In genomic region chr5:181200816-181201215, GRCh38 we compare ENCODE assay signal across 25 cellular contexts. TPM values are rescaled to one million over a fixed set of nuclear protein-coding genes. Genes with fewer than 3 reads are reported as not detected.
DNase-seq lines count a peak whose midpoint lies in the region; ATAC-seq, FAIRE-seq and TF ChIP-seq lines count a peak whose summit lies in the region.
"Had no signal": no experiment of that assay in that cellular context is flagged by ENCODE, and none has a peak within 500 bp of the region (broad histone marks: within the 10 kb centered on the region; RNA-seq: fewer than 3 reads in every experiment).

No MANE protein-coding gene starts in this region.

- H3K79me2 ChIP-seq in H9 (ENCODE audit: insufficient read depth, low read length) (no peaks in the 10 kb centered on the region), osteoblast (ENCODE audit: insufficient read depth, low read length) (no peaks in the 10 kb centered on the region), HepG2 (ENCODE audit: insufficient read depth, low read length) (no peaks in the 10 kb centered on the region)

- H3K23me2 ChIP-seq in H9 (ENCODE audit: insufficient read length, low read depth, low read length, poor library complexity, severe bottlenecking), result peaks cover 18% of the 10 kb centered on the region

- H2AFZ ChIP-seq in H9 (ENCODE audit: low read length) (no peak overlapping the region), osteoblast (ENCODE audit: low read length) (no peak overlapping the region), HepG2 (ENCODE audit: low read length) (no peak overlapping the region)

- no peak for TF ChIP-seq EP300 in HepG2 (IDR thresholded peaks at IDR 0.05; ENCODE audit: low read depth in 2 of 2, low read length in 2 of 2)
- no peak for TF ChIP-seq EP300 in HepG2 (CRISPR knock-in tag; IDR thresholded peaks at IDR 0.05; ENCODE audit: borderline replicate concordance)

- H3K56ac ChIP-seq in H9 (ENCODE audit: insufficient read length, low read depth, low read length), result no peak overlapping the region

- H3K4me1 Mint-ChIP-seq in H9 (peaks cover 51 to 55% of the 10 kb centered on the region in 2 experiments), WTC11 (peaks cover 56% of the 10 kb centered on the region)

- in situ Hi-C loops in HepG2 (cut with HindIII; ENCODE audit: extremely low pct_ligation_motif_present, low pct_unique_long_range_greater_than_20kb), result no loop called here

- TF ChIP-seq RAD21 in HepG2 (CRISPR knock-in tag; IDR thresholded peaks at IDR 0.05), result no peak

- no peak overlapping the region for H4K5ac ChIP-seq in H9 (ENCODE audit: insufficient read length, low read depth, low read length)

- H3K23ac ChIP-seq in H9 (ENCODE audit: insufficient read length, low read depth, low read length), result no peak overlapping the region

- TF ChIP-seq POLR2A in HepG2 (IDR thresholded peaks at IDR 0.05; ENCODE audit: insufficient read depth in 1 of 2, low read depth in 2 of 2, low read length in 2 of 2) (no peak), right lobe of liver (IDR thresholded peaks at IDR 0.05) (no peak)

- H3K4me1 ChIP-seq in H9 (ENCODE audit: insufficient read depth, low read length) (peaks cover 10% of the 10 kb centered on the region; the same call in 1 of the 2 replicates), osteoblast (ENCODE audit: insufficient read depth, low read length) (peaks cover 3% of the 10 kb centered on the region), HepG2 (ENCODE audit: insufficient read depth, low read length) (peaks cover 36% of the 10 kb centered on the region), right lobe of liver (peaks cover 0 to 25% (median 5%) of the 10 kb centered on the region in 4 donors)

- H4K8ac ChIP-seq in H9 (replicated peaks; ENCODE audit: insufficient read length, low read depth, low read length), result no peak overlapping the region

- CTCF ChIA-PET in WTC11 (lab: Charles Lee), result no interaction called here
- CTCF ChIA-PET in HepG2 (lab: Yijun Ruan, JAX; ENCODE audit: low intra/inter-chr PET ratio, low total read pairs), result no interaction called here

- H3K9ac ChIP-seq in H9 (ENCODE audit: extremely low read depth, insufficient read length, low read length), result no peak overlapping the region
- H3K9ac ChIP-seq in HepG2 (ENCODE audit: insufficient read depth, low read depth, low read length), result no peak overlapping the region
- H3K9ac ChIP-seq: BLaER1 treated with 17β-estradiol and CSF1 and Interleukin-3, amounts not matched to agents 10 nM and 100 nM had no signal

- no peaks in the 10 kb centered on the region for H3K79me1 ChIP-seq in H9 (ENCODE audit: insufficient read depth, low read depth, low read length, poor library complexity, severe bottlenecking)

- DNase-seq in H9, result peak; percentile 59
- DNase-seq in WTC11 (ENCODE audit: low spot score), result peak; percentile 25
- peak; percentile 69 for DNase-seq in osteoblast (ENCODE audit: insufficient read length, low spot score, missing footprints)
- no peak for DNase-seq in SHP77 (lab: John Stamatoyannopoulos, UW)
- DNase-seq in HepG2 (ENCODE audit: low spot score), result no peak
- no peak for DNase-seq in right lobe of liver
- DNase-seq: CD8-positive, alpha-beta T cell; DMS153; IMR-90; Kasumi-1; NCI-H1417; NCI-H1694 treated with DMSO at 0.1 percent for 48 hours; NCI-H446; NCI-H526; OCI-M1; T-helper 1 cell had no signal

- H2BK120ac ChIP-seq in H9 (ENCODE audit: low read depth, low read length, poor library complexity, severe bottlenecking), result no peak overlapping the region

- no peak overlapping the region for H2BK5ac ChIP-seq in H9 (ENCODE audit: insufficient read length, low read length)

- no peak overlapping the region for H2AK5ac ChIP-seq in H9 (ENCODE audit: insufficient read length, low read length)

- H3K4me3 Mint-ChIP-seq in H9 (no peak overlapping the region; a peak in 1 of 5 replicates), WTC11 (no peak overlapping the region)
- H3K4me3 Mint-ChIP-seq: CD8-positive, alpha-beta T cell had no signal

- no peak overlapping the region for H3K27ac Mint-ChIP-seq in H9
- H3K27ac Mint-ChIP-seq in WTC11, result no peak overlapping the region
- H3K27ac Mint-ChIP-seq: CD8-positive, alpha-beta T cell had no signal

- ATAC-seq in WTC11 (no peak), HepG2 (no peak), GM19395 (IDR thresholded peaks at IDR 0.05; ENCODE audit: unreplicated experiment) (no peak), right lobe of liver (no peak)
- ATAC-seq: CD8-positive, alpha-beta T cell had no signal

- no peak overlapping the region for H4K91ac ChIP-seq in H9 (ENCODE audit: insufficient read length, low read depth, low read length)

- H3K4me3 ChIP-seq in osteoblast (ENCODE audit: insufficient read depth, low read length) (no peak overlapping the region), HepG2 (replicated peaks in 1 of 3; ENCODE audit: insufficient read depth in 1 of 3, low read depth in 2 of 3, low read length in 3 of 3) (no peak overlapping the region), right lobe of liver (no peak overlapping the region)
- H3K4me3 ChIP-seq: BLaER1 treated with 17β-estradiol and CSF1 and Interleukin-3, amounts not matched to agents 10 nM and 100 nM; SJSA1 had no signal

- no peak overlapping the region for H3K14ac ChIP-seq in H9 (ENCODE audit: insufficient read depth, low read length)

- POLR2A ChIA-PET in WTC11 (lab: Charles Lee), result no interaction called here
- POLR2A ChIA-PET in HepG2 (lab: Yijun Ruan, JAX), result interaction anchor here (1.4 to 7.4 kb wide), 2 partner anchors 9 kb away, joined by 6 to 104 read pairs; no protein-coding TSS in a partner anchor

- H3K27ac ChIP-seq in H9 (ENCODE audit: insufficient read length, low read depth, low read length) (no peak overlapping the region), osteoblast (ENCODE audit: low read depth, low read length) (no peak overlapping the region), HepG2 (ENCODE audit: extremely low read length, insufficient read depth, low read length) (no peak overlapping the region), right lobe of liver (no peak overlapping the region)
- H3K27ac ChIP-seq: BLaER1 treated with 17β-estradiol and CSF1 and Interleukin-3, amounts not matched to agents 10 nM and 100 nM; SJSA1 had no signal

- H3K18ac ChIP-seq in H9 (ENCODE audit: insufficient read length, low read depth, low read length), result no peak overlapping the region

- H3K36me3 ChIP-seq in osteoblast (ENCODE audit: insufficient read depth, low read length) (no peaks in the 10 kb centered on the region), HepG2 (replicated peaks in 1 of 2; ENCODE audit: control insufficient read depth in 1 of 2, insufficient read depth in 2 of 2, low read length in 2 of 2) (no peaks in the 10 kb centered on the region), right lobe of liver (no peaks in the 10 kb centered on the region)
- H3K36me3 ChIP-seq: BLaER1 treated with 17β-estradiol and CSF1 and Interleukin-3, amounts not matched to agents 10 nM and 100 nM had no signal

- BruUV-seq in HepG2 (replicated peaks; lab: Mats Ljungman, UMichigan), result no TSS peak

- FAIRE-seq in HepG2 (lab: Jason Lieb, UNC), result no peak
- FAIRE-seq: G401.6, GM12892, GM18507, HTR-8/SVneo, RCC 7860 had no signal

- no peak overlapping the region for H3K4ac ChIP-seq in H9 (ENCODE audit: low read depth, low read length)

- H2BK15ac ChIP-seq in H9 (ENCODE audit: low read depth, low read length), result no peak overlapping the region

- H4K20me1 ChIP-seq in H9 (ENCODE audit: control insufficient read depth, insufficient read depth, insufficient read length), result no peaks in the 10 kb centered on the region
- no peaks in the 10 kb centered on the region for H4K20me1 ChIP-seq in osteoblast (ENCODE audit: insufficient read depth, low read length)
- no peaks in the 10 kb centered on the region for H4K20me1 ChIP-seq in HepG2 (ENCODE audit: insufficient read depth, low read length)

- peaks cover 22% of the 10 kb centered on the region; the same call in 1 of the 2 replicates for H3K27me3 ChIP-seq in H9 (ENCODE audit: insufficient read depth, low read length)
- peaks cover 4% of the 10 kb centered on the region for H3K27me3 ChIP-seq in osteoblast (ENCODE audit: insufficient read depth, low read length)
- peaks cover 7 to 82% of the 10 kb centered on the region in 2 experiments for H3K27me3 ChIP-seq in HepG2 (ENCODE audit: control insufficient read depth in 1 of 2, insufficient read depth in 2 of 2, low read length in 2 of 2)
- H3K27me3 ChIP-seq in right lobe of liver, result no peaks in the 10 kb centered on the region
- H3K27me3 ChIP-seq: SJSA1 had no signal

- no peaks in the 10 kb centered on the region for H3K9me3 ChIP-seq in H9 (ENCODE audit: control insufficient read depth, low read depth, low read length)
- H3K9me3 ChIP-seq in osteoblast (ENCODE audit: low read depth, low read length), result no peaks in the 10 kb centered on the region
- no peaks in the 10 kb centered on the region for H3K9me3 ChIP-seq in HepG2 (ENCODE audit: low read length)
- no peaks in the 10 kb centered on the region for H3K9me3 ChIP-seq in right lobe of liver
- H3K9me3 ChIP-seq: BLaER1 treated with 17β-estradiol and CSF1 and Interleukin-3, amounts not matched to agents 10 nM and 100 nM; SJSA1 had no signal

- H3K4me2 ChIP-seq in H9 (ENCODE audit: insufficient read depth, insufficient read length, low read length), result no peak overlapping the region
- no peak overlapping the region for H3K4me2 ChIP-seq in osteoblast (ENCODE audit: insufficient read depth, low read length)
- no peak overlapping the region for H3K4me2 ChIP-seq in HepG2 (ENCODE audit: low read depth, low read length)

- WGBS in H9 (ENCODE audit: extremely low coverage, insufficient read length, low lambda C conversion rate), result no CpG with 5 or more reads among the region's 4 CpGs
- WGBS in HepG2 (ENCODE audit: low lambda C conversion rate), result 18% methylated on average over 4 of the region's 4 CpGs
- 76% methylated on average over 2 of the region's 4 CpGs for WGBS in right lobe of liver (ENCODE audit: insufficient coverage, low coverage, low lambda C conversion rate, missing lambda C conversion rate)

- H3K9me3 Mint-ChIP-seq in H9, result peaks cover 2 to 3% of the 10 kb centered on the region in 2 experiments; a peak in 3 of 5 replicates
- H3K9me3 Mint-ChIP-seq in WTC11, result no peaks in the 10 kb centered on the region
- H3K9me3 Mint-ChIP-seq: CD8-positive, alpha-beta T cell had no signal

- intact Hi-C loops in HepG2 (cut with micrococcal nuclease; ENCODE audit: unreplicated experiment), result no loop called here
- intact Hi-C loops in right lobe of liver (cut with DNase I), result no loop called here

- H3T11ph ChIP-seq in H9 (ENCODE audit: low read length), result no peak overlapping the region

- H3K27me3 Mint-ChIP-seq in H9 (ENCODE audit: low read depth), result peaks cover 92% of the 10 kb centered on the region
- peaks cover 71% of the 10 kb centered on the region for H3K27me3 Mint-ChIP-seq in WTC11 (ENCODE audit: low read depth)

- no peak overlapping the region for H2BK20ac ChIP-seq in H9 (ENCODE audit: low read depth, low read length, poor library complexity, severe bottlenecking)

- TF ChIP-seq CTCF in H9 (conservative IDR thresholded peaks at IDR 0.05) (no peak), WTC11 (IDR thresholded peaks at IDR 0.05) (no peak), osteoblast (IDR thresholded peaks at IDR 0.05; ENCODE audit: extremely low read depth, low read depth, low read length) (no peak), HepG2 (CRISPR knock-in tag; IDR thresholded peaks at IDR 0.05) (no peak), right lobe of liver (IDR thresholded peaks at IDR 0.05) (no peak)

- H3K36me3 Mint-ChIP-seq in H9 (ENCODE audit: insufficient read depth in 1 of 3, low read depth in 3 of 3) (peaks cover 0 to 4% (median 0%) of the 10 kb centered on the region in 3 experiments; a peak in 2 of 7 replicates), WTC11 (no peaks in the 10 kb centered on the region)
- H3K36me3 Mint-ChIP-seq: CD8-positive, alpha-beta T cell had no signal

- H2BK12ac ChIP-seq in H9 (ENCODE audit: insufficient read length, low read depth, low read length), result no peak overlapping the region

RNA-seq across cellular contexts. Expression of gene TRIM7, which starts 4.2 kb away (rescaled TPM):
- total RNA-seq in H9 (2021), result not detected in 2 replicates
- 0.64 to 1.4 TPM (median 0.98 TPM) in 3 replicates for total RNA-seq in WTC11 (2021)
- 0.29 and 0.72 TPM in 2 replicates for total RNA-seq in osteoblast
- not detected in 2 replicates for total RNA-seq in HepG2 (2016; rRNA removed; fragmentation: Illumina TruSeq; extraction: Trizol)
- total RNA-seq in HepG2 (2016; cell fraction: cytosol; rRNA removed; fragmentation: Illumina TruSeq; extraction: Trizol; ENCODE audit: low read depth), result not detected in 2 replicates
- total RNA-seq in HepG2 (2016; cell fraction: insoluble cytoplasmic fraction; rRNA removed; fragmentation: Illumina TruSeq; extraction: Trizol), result not detected in 2 replicates
- not detected in 2 replicates for total RNA-seq in HepG2 (2016; cell fraction: membrane; rRNA removed; fragmentation: Illumina TruSeq; extraction: Trizol)
- not detected in 2 replicates for total RNA-seq in HepG2 (2016; cell fraction: nucleus; rRNA removed; fragmentation: Illumina TruSeq; extraction: Trizol)
- polyA plus RNA-seq in HepG2 (2011; rRNA removed), result 0.10 and 0.13 TPM in 2 replicates
- polyA plus RNA-seq in HepG2 (2011; cell fraction: cytosol; rRNA removed), result 0.11 and 0.13 TPM in 2 replicates
- polyA plus RNA-seq in HepG2 (2011; cell fraction: nucleus; rRNA removed), result 0.16 and 0.29 TPM in 2 replicates
- polyA plus RNA-seq in HepG2 (2012), result 0.13 TPM in 1 of 2 replicates, not detected in the other
- polyA plus RNA-seq in HepG2 (2016; cell fraction: cytosol; fragmentation: Illumina TruSeq; extraction: Trizol; ENCODE audit: low read depth), result not detected in 2 replicates
- polyA plus RNA-seq in HepG2 (2016; cell fraction: insoluble cytoplasmic fraction; fragmentation: Illumina TruSeq; extraction: Trizol; ENCODE audit: low read depth), result not detected in 2 replicates
- 0.23 TPM in 1 of 2 replicates, not detected in the other for polyA plus RNA-seq in HepG2 (2016; cell fraction: membrane; fragmentation: Illumina TruSeq; extraction: Trizol; ENCODE audit: low read depth)
- not detected in 2 replicates for polyA plus RNA-seq in HepG2 (2016; cell fraction: nucleus; fragmentation: Illumina TruSeq; extraction: Trizol; ENCODE audit: insufficient read depth, low read depth)
- polyA minus RNA-seq in HepG2 (2011; rRNA and poly(A)+ RNA removed; ENCODE audit: low replicate concordance), result 10.8 TPM in 1 of 2 replicates, not detected in the other
- polyA minus RNA-seq in HepG2 (2011; cell fraction: cytosol; rRNA and poly(A)+ RNA removed), result 0.88 TPM in 1 of 2 replicates, not detected in the other
- polyA minus RNA-seq in HepG2 (2011; cell fraction: nucleus; rRNA and poly(A)+ RNA removed), result 1.2 TPM in 1 of 2 replicates, not detected in the other
- 1 to 10 TPM in 1 of 6 experiments, under 1 TPM in 4, not detected in 1; 0.07 to 1.4 (median 0.26) TPM for total RNA-seq in right lobe of liver

RNA-seq across cellular contexts. Expression of gene TRIM41, which starts 22.3 kb away (rescaled TPM):
- total RNA-seq in H9 (2021), result 33.5 and 34.2 TPM in 2 replicates
- total RNA-seq in WTC11 (2021), result 31.9 to 33.5 TPM (median 32.2 TPM) in 3 replicates
- total RNA-seq in osteoblast, result 12.4 and 15.9 TPM in 2 replicates
- 10.9 and 16.7 TPM in 2 replicates for total RNA-seq in HepG2 (2016; rRNA removed; fragmentation: Illumina TruSeq; extraction: Trizol)
- 3.4 and 3.6 TPM in 2 replicates for total RNA-seq in HepG2 (2016; cell fraction: cytosol; rRNA removed; fragmentation: Illumina TruSeq; extraction: Trizol; ENCODE audit: low read depth)
- total RNA-seq in HepG2 (2016; cell fraction: insoluble cytoplasmic fraction; rRNA removed; fragmentation: Illumina TruSeq; extraction: Trizol), result 12.4 and 16.7 TPM in 2 replicates
- total RNA-seq in HepG2 (2016; cell fraction: membrane; rRNA removed; fragmentation: Illumina TruSeq; extraction: Trizol), result 9.1 and 9.7 TPM in 2 replicates
- 11.4 and 13.1 TPM in 2 replicates for total RNA-seq in HepG2 (2016; cell fraction: nucleus; rRNA removed; fragmentation: Illumina TruSeq; extraction: Trizol)
- 10.2 and 10.9 TPM in 2 replicates for polyA plus RNA-seq in HepG2 (2011; rRNA removed)
- polyA plus RNA-seq in HepG2 (2011; cell fraction: cytosol; rRNA removed), result 5.4 and 6.4 TPM in 2 replicates
- 66.0 and 81.3 TPM in 2 replicates for polyA plus RNA-seq in HepG2 (2011; cell fraction: nucleus; rRNA removed)
- polyA plus RNA-seq in HepG2 (2012), result 10.5 and 10.9 TPM in 2 replicates
- polyA plus RNA-seq in HepG2 (2016; cell fraction: cytosol; fragmentation: Illumina TruSeq; extraction: Trizol; ENCODE audit: low read depth), result 2.6 and 3.0 TPM in 2 replicates
- polyA plus RNA-seq in HepG2 (2016; cell fraction: insoluble cytoplasmic fraction; fragmentation: Illumina TruSeq; extraction: Trizol; ENCODE audit: low read depth), result 15.2 and 16.5 TPM in 2 replicates
- 7.8 and 8.3 TPM in 2 replicates for polyA plus RNA-seq in HepG2 (2016; cell fraction: membrane; fragmentation: Illumina TruSeq; extraction: Trizol; ENCODE audit: low read depth)
- 28.6 and 33.8 TPM in 2 replicates for polyA plus RNA-seq in HepG2 (2016; cell fraction: nucleus; fragmentation: Illumina TruSeq; extraction: Trizol; ENCODE audit: insufficient read depth, low read depth)
- polyA minus RNA-seq in HepG2 (2011; rRNA and poly(A)+ RNA removed; ENCODE audit: low replicate concordance), result 7.5 and 14.8 TPM in 2 replicates
- polyA minus RNA-seq in HepG2 (2011; cell fraction: cytosol; rRNA and poly(A)+ RNA removed), result 3.3 and 3.7 TPM in 2 replicates
- 17.4 and 18.8 TPM in 2 replicates for polyA minus RNA-seq in HepG2 (2011; cell fraction: nucleus; rRNA and poly(A)+ RNA removed)
- total RNA-seq in right lobe of liver, result 10 to 100 TPM in 4 of 6 experiments, 1 to 10 TPM in 2; 7.3 to 20.6 (median 15.9) TPM

RNA-seq across cellular contexts. Expression of gene RACK1, which starts 42.9 kb away (rescaled TPM):
- total RNA-seq in H9 (2021), result 2,548 and 2,552 TPM in 2 replicates
- 2,360 to 2,535 TPM (median 2,479 TPM) in 3 replicates for total RNA-seq in WTC11 (2021)
- 3,800 and 4,007 TPM in 2 replicates for total RNA-seq in osteoblast
- 2,514 and 3,226 TPM in 2 replicates for total RNA-seq in HepG2 (2016; rRNA removed; fragmentation: Illumina TruSeq; extraction: Trizol)
- 4,063 and 4,402 TPM in 2 replicates for total RNA-seq in HepG2 (2016; cell fraction: cytosol; rRNA removed; fragmentation: Illumina TruSeq; extraction: Trizol; ENCODE audit: low read depth)
- total RNA-seq in HepG2 (2016; cell fraction: insoluble cytoplasmic fraction; rRNA removed; fragmentation: Illumina TruSeq; extraction: Trizol), result 2,554 and 3,310 TPM in 2 replicates
- total RNA-seq in HepG2 (2016; cell fraction: membrane; rRNA removed; fragmentation: Illumina TruSeq; extraction: Trizol), result 5,165 and 5,275 TPM in 2 replicates
- total RNA-seq in HepG2 (2016; cell fraction: nucleus; rRNA removed; fragmentation: Illumina TruSeq; extraction: Trizol), result 943 and 1,018 TPM in 2 replicates
- polyA plus RNA-seq in HepG2 (2011; rRNA removed), result 6,141 and 6,693 TPM in 2 replicates
- 6,517 and 7,296 TPM in 2 replicates for polyA plus RNA-seq in HepG2 (2011; cell fraction: cytosol; rRNA removed)
- polyA plus RNA-seq in HepG2 (2011; cell fraction: nucleus; rRNA removed), result 2,166 and 2,467 TPM in 2 replicates
- 4,104 and 4,114 TPM in 2 replicates for polyA plus RNA-seq in HepG2 (2012)
- polyA plus RNA-seq in HepG2 (2016; cell fraction: cytosol; fragmentation: Illumina TruSeq; extraction: Trizol; ENCODE audit: low read depth), result 3,699 and 3,997 TPM in 2 replicates
- polyA plus RNA-seq in HepG2 (2016; cell fraction: insoluble cytoplasmic fraction; fragmentation: Illumina TruSeq; extraction: Trizol; ENCODE audit: low read depth), result 3,545 and 3,580 TPM in 2 replicates
- polyA plus RNA-seq in HepG2 (2016; cell fraction: membrane; fragmentation: Illumina TruSeq; extraction: Trizol; ENCODE audit: low read depth), result 4,862 and 5,343 TPM in 2 replicates
- 1,515 and 1,598 TPM in 2 replicates for polyA plus RNA-seq in HepG2 (2016; cell fraction: nucleus; fragmentation: Illumina TruSeq; extraction: Trizol; ENCODE audit: insufficient read depth, low read depth)
- 10,364 and 11,951 TPM in 2 replicates for polyA minus RNA-seq in HepG2 (2011; rRNA and poly(A)+ RNA removed; ENCODE audit: low replicate concordance)
- 2,548 and 2,636 TPM in 2 replicates for polyA minus RNA-seq in HepG2 (2011; cell fraction: cytosol; rRNA and poly(A)+ RNA removed)
- 1,064 and 1,481 TPM in 2 replicates for polyA minus RNA-seq in HepG2 (2011; cell fraction: nucleus; rRNA and poly(A)+ RNA removed)
- total RNA-seq in right lobe of liver, result 1,000 to 10,000 TPM in 2 of 6 experiments, 100 to 1,000 TPM in 4; 470 to 1,156 (median 552) TPM

RNA-seq across cellular contexts. Expression of gene OR2V2, which starts 53.4 kb away (rescaled TPM):
- total RNA-seq in H9 (2021) (not detected in 2 replicates), WTC11 (2021) (not detected in 3 replicates), osteoblast (not detected in 2 replicates), HepG2 (2016; rRNA removed; fragmentation: Illumina TruSeq; extraction: Trizol) (not detected in 2 replicates), right lobe of liver (not detected)
- total RNA-seq in HepG2 (2016; cell fraction: cytosol; rRNA removed; fragmentation: Illumina TruSeq; extraction: Trizol; ENCODE audit: low read depth), result not detected in 2 replicates
- not detected in 2 replicates for total RNA-seq in HepG2 (2016; cell fraction: insoluble cytoplasmic fraction; rRNA removed; fragmentation: Illumina TruSeq; extraction: Trizol)
- total RNA-seq in HepG2 (2016; cell fraction: membrane; rRNA removed; fragmentation: Illumina TruSeq; extraction: Trizol), result not detected in 2 replicates
- total RNA-seq in HepG2 (2016; cell fraction: nucleus; rRNA removed; fragmentation: Illumina TruSeq; extraction: Trizol), result not detected in 2 replicates
- polyA plus RNA-seq in HepG2 (2011; rRNA removed), result not detected in 2 replicates
- not detected in 2 replicates for polyA plus RNA-seq in HepG2 (2011; cell fraction: cytosol; rRNA removed)
- polyA plus RNA-seq in HepG2 (2011; cell fraction: nucleus; rRNA removed), result not detected in 2 replicates
- not detected in 2 replicates for polyA plus RNA-seq in HepG2 (2012)
- not detected in 2 replicates for polyA plus RNA-seq in HepG2 (2016; cell fraction: cytosol; fragmentation: Illumina TruSeq; extraction: Trizol; ENCODE audit: low read depth)
- polyA plus RNA-seq in HepG2 (2016; cell fraction: insoluble cytoplasmic fraction; fragmentation: Illumina TruSeq; extraction: Trizol; ENCODE audit: low read depth), result not detected in 2 replicates
- not detected in 2 replicates for polyA plus RNA-seq in HepG2 (2016; cell fraction: membrane; fragmentation: Illumina TruSeq; extraction: Trizol; ENCODE audit: low read depth)
- not detected in 2 replicates for polyA plus RNA-seq in HepG2 (2016; cell fraction: nucleus; fragmentation: Illumina TruSeq; extraction: Trizol; ENCODE audit: insufficient read depth, low read depth)
- not detected in 2 replicates for polyA minus RNA-seq in HepG2 (2011; rRNA and poly(A)+ RNA removed; ENCODE audit: low replicate concordance)
- not detected in 2 replicates for polyA minus RNA-seq in HepG2 (2011; cell fraction: cytosol; rRNA and poly(A)+ RNA removed)
- polyA minus RNA-seq in HepG2 (2011; cell fraction: nucleus; rRNA and poly(A)+ RNA removed), result not detected in 2 replicates
- total RNA-seq: CD8-positive, alpha-beta T cell; IMR-90; MCF 10A; SJSA1 had no signal
- polyA plus RNA-seq: IMR-90 had no signal

Comparison
In these comparisons a context has a peak if more than half of its experiments do, and no peak if none do; other contexts are left out.
1. DNase-seq: peak in H9 (single experiment), WTC11 (single experiment) and osteoblast (single experiment); none in SHP77 (0 of 2), HepG2 (single experiment) and right lobe of liver (0 of 3).